14 cellular contexts compared by ENCODE assay signal in genomic region chr1:220772846-220773245, GRCh38. TPM values are rescaled to one million over a fixed set of nuclear protein-coding genes. Genes with fewer than 3 reads are reported as not detected.
"Had no signal": no experiment of that assay in that cellular context is flagged by ENCODE, and none has a peak within 500 bp of the region (broad histone marks: within the 10 kb centered on the region; RNA-seq: fewer than 3 reads in every experiment).

No MANE protein-coding gene starts in this region.

- H3K36me3 ChIP-seq: uterus had no signal

- FAIRE-seq: colon, islet of Langerhans had no signal

- H3K4me3 ChIP-seq: esophagus muscularis mucosa, lower lobe of right lung, thyroid gland, uterus had no signal

- ATAC-seq: left colon, lower lobe of right lung had no signal

- H2AFZ ChIP-seq: parathyroid adenoma had no signal

- H3K9ac ChIP-seq: parathyroid adenoma had no signal

- DNase-seq: activated CD4-positive, alpha-beta T cell treated with anti-CD3 and anti-CD28 coated beads, Interleukin-2, amount 10 ng/mL, durations not matched to agents 7 days and 5 days; activated CD8-positive, alpha-beta memory T cell treated with anti-CD3 and anti-CD28 coated beads, Interleukin-2, amount 50 U/mL, for 48 hours; activated gamma-delta T cell treated with Interleukin-2 at 50 U/mL for 16 hours; amniotic stem cell; effector CD4-positive, alpha-beta T cell; left colon; lower lobe of right lung; stimulated activated CD4-positive, alpha-beta T cell treated with anti-CD3 and anti-CD28 coated beads, Interleukin-2, amount 100 ng/mL, for 24 hours; thyroid gland; uterus had no signal

- H3K27ac ChIP-seq: esophagus muscularis mucosa, lower lobe of right lung, parathyroid adenoma, thyroid gland, uterus had no signal

- H3K4me1 ChIP-seq: uterus had no signal

- H3K27me3 ChIP-seq: esophagus muscularis mucosa, thyroid gland, uterus had no signal

- H3K9me3 ChIP-seq: esophagus muscularis mucosa, lower lobe of right lung, thyroid gland, uterus had no signal

RNA-seq across cellular contexts. Expression of gene MTARC1, which starts 13.9 kb away (rescaled TPM):
- total RNA-seq: activated CD4-positive, alpha-beta T cell treated with anti-CD3 and anti-CD28 coated beads, Interleukin-2, amount 10 ng/mL, durations not matched to agents 7 days and 5 days had no signal

RNA-seq across cellular contexts. Expression of gene MTARC2, which starts 24.7 kb away (rescaled TPM):
- total RNA-seq: activated CD4-positive, alpha-beta T cell treated with anti-CD3 and anti-CD28 coated beads, Interleukin-2, amount 10 ng/mL, durations not matched to agents 7 days and 5 days had no signal
